In genomic region chr5:153340139-153340538, GRCh38 we compare ENCODE assay signal across 18 cellular contexts.
DNase-seq lines count a peak whose midpoint lies in the region; ATAC-seq and TF ChIP-seq lines count a peak whose summit lies in the region.
"Had no signal": no experiment of that assay in that cellular context is flagged by ENCODE, and none has a peak within 500 bp of the region (broad histone marks: within the 10 kb centered on the region; RNA-seq: fewer than 3 reads in every experiment).

No MANE protein-coding gene starts in this region.

- H3K4me1 Mint-ChIP-seq in MCF 10A (ENCODE audit: insufficient read depth, unreplicated experiment): no peaks in the 10 kb centered on the region
- H3K4me1 Mint-ChIP-seq: B cell had no signal

- TF ChIP-seq POLR2A in breast epithelium (IDR thresholded peaks at IDR 0.05): no peak

- H3K79me2 ChIP-seq in mammary epithelial cell (ENCODE audit: insufficient read depth, low read length): no peaks in the 10 kb centered on the region

- ATAC-seq in foreskin keratinocyte (peak; percentile 65), HG03039 (IDR thresholded peaks at IDR 0.05; ENCODE audit: unreplicated experiment) (no peak), GM21825 (IDR thresholded peaks at IDR 0.05; ENCODE audit: unreplicated experiment) (no peak)
- ATAC-seq: A549; CD8-positive, alpha-beta T cell had no signal

- dilution Hi-C loops in mammary epithelial cell (cut with HindIII; ENCODE audit: low sequenced_read_pairs): no loop called here

- 0% methylated on average over 3 of the region's 3 CpGs for WGBS in mammary epithelial cell (ENCODE audit: low coverage, missing lambda C conversion rate)

- no peak overlapping the region for H3K27ac Mint-ChIP-seq in MCF 10A (ENCODE audit: low read depth, unreplicated experiment)
- H3K27ac Mint-ChIP-seq: B cell; CD4-positive, alpha-beta T cell; CD8-positive, alpha-beta T cell had no signal

- H3K36me3 ChIP-seq in breast epithelium (no peaks in the 10 kb centered on the region), mammary epithelial cell (ENCODE audit: insufficient read depth, low read length) (no peaks in the 10 kb centered on the region)
- H3K36me3 ChIP-seq: BLaER1 treated with 17β-estradiol and CSF1 and Interleukin-3, amounts not matched to agents 10 nM and 100 nM had no signal

- H2AFZ ChIP-seq in mammary epithelial cell (ENCODE audit: low read depth, low read length): no peak overlapping the region

- H3K4me3 ChIP-seq in breast epithelium: no peak overlapping the region
- no peak overlapping the region for H3K4me3 ChIP-seq in mammary epithelial cell (replicated peaks in 1 of 3; ENCODE audit: insufficient read depth in 1 of 3, low read depth in 2 of 3, low read length in 3 of 3)
- H3K4me3 ChIP-seq: A549; BLaER1 treated with 17β-estradiol and CSF1 and Interleukin-3, amounts not matched to agents 10 nM and 100 nM had no signal

- no TSS peak for BruUV-seq in MCF 10A (replicated peaks; lab: Mats Ljungman, UMichigan)
- no TSS peak for BruUV-seq in mammary epithelial cell (replicated peaks; lab: Mats Ljungman, UMichigan)

- no peaks in the 10 kb centered on the region for H3K9me3 ChIP-seq in breast epithelium
- no peaks in the 10 kb centered on the region for H3K9me3 ChIP-seq in mammary epithelial cell (replicated peaks; ENCODE audit: insufficient read depth, low read length)
- H3K9me3 ChIP-seq: A549; BLaER1 treated with 17β-estradiol and CSF1 and Interleukin-3, amounts not matched to agents 10 nM and 100 nM; Caco-2 had no signal

- POLR2A ChIA-PET in MCF 10A (lab: Yijun Ruan, JAX): no interaction called here

- H3K4me3 Mint-ChIP-seq in MCF 10A (ENCODE audit: unreplicated experiment): no peak overlapping the region
- H3K4me3 Mint-ChIP-seq: B cell; CD4-positive, alpha-beta T cell; CD8-positive, alpha-beta T cell had no signal

- no peak overlapping the region for H3K9ac ChIP-seq in mammary epithelial cell (ENCODE audit: insufficient read depth, low read length)
- H3K9ac ChIP-seq: BLaER1 treated with 17β-estradiol and CSF1 and Interleukin-3, amounts not matched to agents 10 nM and 100 nM had no signal

- H3K27me3 ChIP-seq in breast epithelium (no peaks in the 10 kb centered on the region), mammary epithelial cell (ENCODE audit: insufficient read depth, low read length) (no peaks in the 10 kb centered on the region), foreskin keratinocyte (no peaks in the 10 kb centered on the region)
- H3K27me3 ChIP-seq: BLaER1 treated with 17β-estradiol and CSF1 and Interleukin-3, amounts not matched to agents 10 nM and 100 nM had no signal

- H3K27me3 Mint-ChIP-seq in MCF 10A (ENCODE audit: insufficient read depth, unreplicated experiment): no peaks in the 10 kb centered on the region
- H3K27me3 Mint-ChIP-seq: B cell; CD4-positive, alpha-beta T cell had no signal

- TF ChIP-seq CTCF in MCF 10A (IDR thresholded peaks at IDR 0.05; ENCODE audit: unreplicated experiment) (no peak), breast epithelium (IDR thresholded peaks at IDR 0.05) (no peak), mammary epithelial cell (conservative IDR thresholded peaks at IDR 0.05 in 1 of 2, IDR thresholded peaks at IDR 0.05 in 1 of 2; ENCODE audit: extremely low read depth in 1 of 2, insufficient read depth in 1 of 2, low read depth in 1 of 2, low read length in 2 of 2) (no peak), foreskin keratinocyte (conservative IDR thresholded peaks at IDR 0.05) (no peak)

- peak; percentile 52 for DNase-seq in MCF 10A (ENCODE audit: unreplicated experiment)
- no peak for DNase-seq in breast epithelium (ENCODE audit: low spot score in 2 of 2)
- peak; percentile 16 for DNase-seq in mammary epithelial cell
- peak in 1 of 2 donors; percentile 26 for DNase-seq in foreskin keratinocyte
- DNase-seq: AML-193; Caco-2; Calu3; CD4-positive, alpha-beta T cell; CD8-positive, alpha-beta T cell; DMS79 treated with DMSO at 0.1 percent for 48 hours; GF-D8 had no signal

- H3K27ac ChIP-seq in breast epithelium (no peak overlapping the region), mammary epithelial cell (ENCODE audit: insufficient read depth, low read depth, low read length) (no peak overlapping the region), foreskin keratinocyte (no peak overlapping the region)
- H3K27ac ChIP-seq: 22Rv1; A549; BLaER1 treated with 17β-estradiol and CSF1 and Interleukin-3, amounts not matched to agents 10 nM and 100 nM; C4-2B had no signal

- no peaks in the 10 kb centered on the region for H3K9me3 Mint-ChIP-seq in MCF 10A (ENCODE audit: unreplicated experiment)

- H3K4me1 ChIP-seq in breast epithelium (no peaks in the 10 kb centered on the region), mammary epithelial cell (ENCODE audit: insufficient read depth, low read length) (no peaks in the 10 kb centered on the region), foreskin keratinocyte (peaks cover 5% of the 10 kb centered on the region)
- H3K4me1 ChIP-seq: A549; BLaER1 treated with 17β-estradiol and CSF1 and Interleukin-3, amounts not matched to agents 10 nM and 100 nM; Caco-2 had no signal

- intact Hi-C loops in MCF 10A (cut with micrococcal nuclease): no loop called here
- intact Hi-C loops in breast epithelium (cut with DNase I; ENCODE audit: low total_unique reads): no loop called here
- intact Hi-C loops in mammary epithelial cell (cut with micrococcal nuclease): no loop called here

- H3K4me2 ChIP-seq in mammary epithelial cell (ENCODE audit: insufficient read depth, low read depth, low read length): no peak overlapping the region
- H3K4me2 ChIP-seq: A549; BLaER1 treated with 17β-estradiol and CSF1 and Interleukin-3, amounts not matched to agents 10 nM and 100 nM had no signal

- no peaks in the 10 kb centered on the region for H3K36me3 Mint-ChIP-seq in MCF 10A (ENCODE audit: insufficient read depth, unreplicated experiment)
- H3K36me3 Mint-ChIP-seq: CD8-positive, alpha-beta T cell had no signal

- CTCF ChIA-PET in MCF 10A (lab: Yijun Ruan, JAX) (interaction anchor here (0.6 to 1.3 kb wide), 4 partner anchors 25 to 136 kb away, joined by 3 to 4 read pairs (median 3); no protein-coding TSS in a partner anchor), mammary epithelial cell (lab: Charles Lee; ENCODE audit: low non-redundant PET) (no interaction called here)

- no peaks in the 10 kb centered on the region for H4K20me1 ChIP-seq in mammary epithelial cell (ENCODE audit: insufficient read depth, low read length)
- H4K20me1 ChIP-seq: BLaER1 treated with 17β-estradiol and CSF1 and Interleukin-3, amounts not matched to agents 10 nM and 100 nM had no signal

- in situ Hi-C loops in mammary epithelial cell (cut with MboI; ENCODE audit: low sequenced_read_pairs in 2 of 2): no loop called here

Comparison
In these comparisons a context has a peak if more than half of its experiments do, and no peak if none do; other contexts are left out.
1. DNase-seq: peak in MCF 10A (single experiment) and mammary epithelial cell (single experiment); none in breast epithelium (0 of 2).